20 cellular contexts compared by ENCODE assay signal in genomic region chr2:184562532-184562931, GRCh38. TPM values are rescaled to one million over a fixed set of nuclear protein-coding genes. Genes with fewer than 3 reads are reported as not detected.
DNase-seq lines count a peak whose midpoint lies in the region; ATAC-seq, FAIRE-seq and TF ChIP-seq lines count a peak whose summit lies in the region.
"Had no signal": no experiment of that assay in that cellular context is flagged by ENCODE, and none has a peak within 500 bp of the region (broad histone marks: within the 10 kb centered on the region; RNA-seq: fewer than 3 reads in every experiment).

No MANE protein-coding gene starts in this region.

- DNase-seq in GM23248: peak; percentile 52
- peak; percentile 28 to 53 for DNase-seq in NOMO-1 (lab: John Stamatoyannopoulos, UW; ENCODE audit: unreplicated experiment in 2 of 2)
- DNase-seq in mammary epithelial cell: peak; percentile 14
- no peak for DNase-seq in HepG2 (ENCODE audit: low spot score)
- no peak for DNase-seq in glomerular visceral epithelial cell (ENCODE audit: extremely low spot score)
- no peak for DNase-seq in NCI-H526 (lab: John Stamatoyannopoulos, UW)
- DNase-seq in glutamatergic neuron: no peak
- DNase-seq: activated effector memory CD4-positive, alpha-beta T cell treated with anti-CD3 and anti-CD28 coated beads, Interleukin-2, amount 50 U/mL, for 16 hours; GDM1; naive B cell; NCI-H1694; NCI-H446; PC-9; stimulated activated CD4-positive, alpha-beta T cell treated with anti-CD3 and anti-CD28 coated beads, Interleukin-12 subunit alpha, Interleukin-12 subunit beta, amount 100 ng/mL, for 4 hours had no signal

- intact Hi-C loops in mammary epithelial cell (cut with micrococcal nuclease) (no loop called here), HepG2 (cut with micrococcal nuclease; ENCODE audit: unreplicated experiment) (no loop called here)

- no peak overlapping the region for H3K9ac ChIP-seq in GM23248
- no peak overlapping the region for H3K9ac ChIP-seq in mammary epithelial cell (ENCODE audit: insufficient read depth, low read length)
- H3K9ac ChIP-seq in HepG2 (ENCODE audit: insufficient read depth, low read depth, low read length): no peak overlapping the region

- no peak for TF ChIP-seq POLR2A in HepG2 (IDR thresholded peaks at IDR 0.05; ENCODE audit: insufficient read depth in 1 of 2, low read depth in 2 of 2, low read length in 2 of 2)

- TF ChIP-seq CTCF in mammary epithelial cell (conservative IDR thresholded peaks at IDR 0.05 in 1 of 2, IDR thresholded peaks at IDR 0.05 in 1 of 2; ENCODE audit: extremely low read depth in 1 of 2, insufficient read depth in 1 of 2, low read depth in 1 of 2, low read length in 2 of 2): no peak
- TF ChIP-seq CTCF in HepG2 (CRISPR knock-in tag; IDR thresholded peaks at IDR 0.05): no peak
- TF ChIP-seq CTCF in glutamatergic neuron (IDR thresholded peaks at IDR 0.05; ENCODE audit: partially characterized antibody, unreplicated experiment): no peak

- POLR2A ChIA-PET in HepG2 (lab: Yijun Ruan, JAX): no interaction called here

- WGBS in GM23248 (ENCODE audit: low coverage in 1 of 2, low lambda C conversion rate in 2 of 2, missing lambda C conversion rate in 2 of 2), 2 experiments: 18 to 26% methylated on average over 2 of the region's 2 CpGs
- WGBS in mammary epithelial cell (ENCODE audit: low coverage, missing lambda C conversion rate): 0% methylated on average over 1 of the region's 2 CpGs
- 0% methylated on average over 2 of the region's 2 CpGs for WGBS in HepG2 (ENCODE audit: low lambda C conversion rate)

- H3K4me1 ChIP-seq in GM23248 (ENCODE audit: insufficient read depth) (no peaks in the 10 kb centered on the region), mammary epithelial cell (ENCODE audit: insufficient read depth, low read length) (no peaks in the 10 kb centered on the region), HepG2 (ENCODE audit: insufficient read depth, low read length) (no peaks in the 10 kb centered on the region)
- H3K4me1 ChIP-seq: vagina had no signal

- H3K27ac Mint-ChIP-seq in glutamatergic neuron (ENCODE audit: unreplicated experiment): no peak overlapping the region
- H3K27ac Mint-ChIP-seq: naive B cell, progenitor cell of endocrine pancreas, WTC11 had no signal

- no peaks in the 10 kb centered on the region for H3K79me2 ChIP-seq in GM23248 (ENCODE audit: insufficient read depth)
- no peaks in the 10 kb centered on the region for H3K79me2 ChIP-seq in mammary epithelial cell (ENCODE audit: insufficient read depth, low read length)
- no peaks in the 10 kb centered on the region for H3K79me2 ChIP-seq in HepG2 (ENCODE audit: insufficient read depth, low read length)

- H3K9me2 ChIP-seq in GM23248 (ENCODE audit: insufficient read depth): no peaks in the 10 kb centered on the region

- dilution Hi-C loops in mammary epithelial cell (cut with HindIII; ENCODE audit: low sequenced_read_pairs): no loop called here

- TF ChIP-seq EP300 in HepG2 (IDR thresholded peaks at IDR 0.05; ENCODE audit: low read depth in 2 of 2, low read length in 2 of 2) (no peak), HepG2 (CRISPR knock-in tag; IDR thresholded peaks at IDR 0.05; ENCODE audit: borderline replicate concordance) (no peak)

- H3K27me3 Mint-ChIP-seq in glutamatergic neuron (ENCODE audit: unreplicated experiment): peaks cover 2% of the 10 kb centered on the region
- H3K27me3 Mint-ChIP-seq: naive B cell, progenitor cell of endocrine pancreas had no signal

- in situ Hi-C loops in GM23248 (cut with MboI): no loop called here
- in situ Hi-C loops in mammary epithelial cell (cut with MboI; ENCODE audit: low sequenced_read_pairs in 2 of 2): no loop called here
- in situ Hi-C loops in HepG2 (cut with HindIII; ENCODE audit: extremely low pct_ligation_motif_present, low pct_unique_long_range_greater_than_20kb): no loop called here

- no peaks in the 10 kb centered on the region for H3K27me3 ChIP-seq in GM23248 (replicated peaks; ENCODE audit: insufficient read depth)
- H3K27me3 ChIP-seq in mammary epithelial cell (ENCODE audit: insufficient read depth, low read length): peaks cover 2% of the 10 kb centered on the region
- no peaks in the 10 kb centered on the region for H3K27me3 ChIP-seq in HepG2 (ENCODE audit: control insufficient read depth in 1 of 2, insufficient read depth in 2 of 2, low read length in 2 of 2)
- H3K27me3 ChIP-seq: vagina had no signal

- FAIRE-seq in HepG2 (lab: Jason Lieb, UNC): no peak

- no peak overlapping the region for H3K4me3 Mint-ChIP-seq in glutamatergic neuron (ENCODE audit: unreplicated experiment)
- H3K4me3 Mint-ChIP-seq: naive B cell, WTC11 had no signal

- H3K4me1 Mint-ChIP-seq in glutamatergic neuron (ENCODE audit: low read depth, unreplicated experiment): no peaks in the 10 kb centered on the region
- H3K4me1 Mint-ChIP-seq: naive B cell had no signal

- TF ChIP-seq RAD21 in HepG2 (CRISPR knock-in tag; IDR thresholded peaks at IDR 0.05): no peak

- no peak overlapping the region for H2AFZ ChIP-seq in GM23248
- H2AFZ ChIP-seq in mammary epithelial cell (ENCODE audit: low read depth, low read length): peak overlapping the region; percentile 55
- H2AFZ ChIP-seq in HepG2 (ENCODE audit: low read length): no peak overlapping the region
- H2AFZ ChIP-seq: PC-9 had no signal

- H3K27ac ChIP-seq in GM23248 (no peak overlapping the region), mammary epithelial cell (ENCODE audit: insufficient read depth, low read depth, low read length) (no peak overlapping the region), HepG2 (ENCODE audit: extremely low read length, insufficient read depth, low read length) (no peak overlapping the region)
- H3K27ac ChIP-seq: PC-9, vagina had no signal

- CTCF ChIA-PET in mammary epithelial cell (lab: Charles Lee; ENCODE audit: low non-redundant PET) (no interaction called here), HepG2 (lab: Yijun Ruan, JAX; ENCODE audit: low intra/inter-chr PET ratio, low total read pairs) (no interaction called here)

- H3K36me3 ChIP-seq in GM23248 (ENCODE audit: low read depth) (no peaks in the 10 kb centered on the region), mammary epithelial cell (ENCODE audit: insufficient read depth, low read length) (no peaks in the 10 kb centered on the region), HepG2 (replicated peaks in 1 of 2; ENCODE audit: control insufficient read depth in 1 of 2, insufficient read depth in 2 of 2, low read length in 2 of 2) (no peaks in the 10 kb centered on the region)
- H3K36me3 ChIP-seq: vagina had no signal

- no peak for ATAC-seq in HepG2
- no peak for ATAC-seq in GM18873 (IDR thresholded peaks at IDR 0.05; ENCODE audit: low FRiP score, unreplicated experiment)
- ATAC-seq: esophagus mucosa, left lobe of liver, WTC11 had no signal

- H3F3A ChIP-seq in GM23248 (ENCODE audit: insufficient read depth): no peaks in the 10 kb centered on the region

- no peaks in the 10 kb centered on the region for H3K9me3 Mint-ChIP-seq in glutamatergic neuron (ENCODE audit: unreplicated experiment)

- H4K20me1 ChIP-seq in GM23248 (ENCODE audit: insufficient read depth) (no peaks in the 10 kb centered on the region), mammary epithelial cell (ENCODE audit: insufficient read depth, low read length) (no peaks in the 10 kb centered on the region), HepG2 (ENCODE audit: insufficient read depth, low read length) (no peaks in the 10 kb centered on the region)

- no peak overlapping the region for H3K4me2 ChIP-seq in GM23248 (ENCODE audit: unreplicated experiment)
- no peak overlapping the region for H3K4me2 ChIP-seq in mammary epithelial cell (ENCODE audit: insufficient read depth, low read depth, low read length)
- H3K4me2 ChIP-seq in HepG2 (ENCODE audit: low read depth, low read length): no peak overlapping the region
- H3K4me2 ChIP-seq: PC-9 had no signal

- H3K36me3 Mint-ChIP-seq in glutamatergic neuron (ENCODE audit: unreplicated experiment): no peaks in the 10 kb centered on the region
- H3K36me3 Mint-ChIP-seq: naive B cell, WTC11 had no signal

- BruUV-seq in mammary epithelial cell (replicated peaks; lab: Mats Ljungman, UMichigan) (no TSS peak), HepG2 (replicated peaks; lab: Mats Ljungman, UMichigan) (no TSS peak)

- no peaks in the 10 kb centered on the region for H3K9me3 ChIP-seq in GM23248 (ENCODE audit: low read depth)
- H3K9me3 ChIP-seq in mammary epithelial cell (replicated peaks; ENCODE audit: insufficient read depth, low read length): no peaks in the 10 kb centered on the region
- H3K9me3 ChIP-seq in HepG2 (ENCODE audit: low read length): no peaks in the 10 kb centered on the region
- H3K9me3 ChIP-seq: vagina had no signal

- no peak overlapping the region for H3K4me3 ChIP-seq in GM23248
- no peak overlapping the region for H3K4me3 ChIP-seq in mammary epithelial cell (replicated peaks in 1 of 3; ENCODE audit: insufficient read depth in 1 of 3, low read depth in 2 of 3, low read length in 3 of 3)
- H3K4me3 ChIP-seq in HepG2 (replicated peaks in 1 of 3; ENCODE audit: insufficient read depth in 1 of 3, low read depth in 2 of 3, low read length in 3 of 3): no peak overlapping the region
- H3K4me3 ChIP-seq: PC-9, vagina had no signal

RNA-seq across cellular contexts. Expression of gene ZNF804A, which starts 35.8 kb away (rescaled TPM):
- 0.65 and 0.76 TPM in 2 replicates for total RNA-seq in GM23248 (2014; rRNA removed; shearing (Covaris generic))
- 0.70 and 0.93 TPM in 2 replicates for polyA plus RNA-seq in GM23248 (2016; fragmentation: Nextera tagmentation; extraction: Ambion mirVana)
- not detected for total RNA-seq in mammary epithelial cell
- not detected for polyA plus RNA-seq in mammary epithelial cell
- not detected for polyA minus RNA-seq in mammary epithelial cell
- total RNA-seq in HepG2 (2016; rRNA removed; fragmentation: Illumina TruSeq; extraction: Trizol): 0.06 and 0.07 TPM in 2 replicates
- total RNA-seq in HepG2 (2016; cell fraction: cytosol; rRNA removed; fragmentation: Illumina TruSeq; extraction: Trizol; ENCODE audit: low read depth): not detected in 2 replicates
- total RNA-seq in HepG2 (2016; cell fraction: insoluble cytoplasmic fraction; rRNA removed; fragmentation: Illumina TruSeq; extraction: Trizol): 0.02 and 0.10 TPM in 2 replicates
- total RNA-seq in HepG2 (2016; cell fraction: membrane; rRNA removed; fragmentation: Illumina TruSeq; extraction: Trizol): 0.03 TPM in 1 of 2 replicates, not detected in the other
- not detected in 2 replicates for total RNA-seq in HepG2 (2016; cell fraction: nucleus; rRNA removed; fragmentation: Illumina TruSeq; extraction: Trizol)
- polyA plus RNA-seq in HepG2 (2011; rRNA removed): 0.03 and 0.09 TPM in 2 replicates
- polyA plus RNA-seq in HepG2 (2011; cell fraction: cytosol; rRNA removed): 0.03 TPM in 2 replicates
- polyA plus RNA-seq in HepG2 (2011; cell fraction: nucleus; rRNA removed): 0.06 TPM in 1 of 2 replicates, not detected in the other
- not detected in 2 replicates for polyA plus RNA-seq in HepG2 (2012)
- not detected in 2 replicates for polyA plus RNA-seq in HepG2 (2016; cell fraction: cytosol; fragmentation: Illumina TruSeq; extraction: Trizol; ENCODE audit: low read depth)
- polyA plus RNA-seq in HepG2 (2016; cell fraction: insoluble cytoplasmic fraction; fragmentation: Illumina TruSeq; extraction: Trizol; ENCODE audit: low read depth): 0.05 and 0.08 TPM in 2 replicates
- not detected in 2 replicates for polyA plus RNA-seq in HepG2 (2016; cell fraction: membrane; fragmentation: Illumina TruSeq; extraction: Trizol; ENCODE audit: low read depth)
- polyA plus RNA-seq in HepG2 (2016; cell fraction: nucleus; fragmentation: Illumina TruSeq; extraction: Trizol; ENCODE audit: insufficient read depth, low read depth): not detected in 2 replicates
- polyA minus RNA-seq in HepG2 (2011; rRNA and poly(A)+ RNA removed; ENCODE audit: low replicate concordance): 0.04 and 0.49 TPM in 2 replicates
- not detected in 2 replicates for polyA minus RNA-seq in HepG2 (2011; cell fraction: cytosol; rRNA and poly(A)+ RNA removed)
- polyA minus RNA-seq in HepG2 (2011; cell fraction: nucleus; rRNA and poly(A)+ RNA removed): 0.12 and 0.26 TPM in 2 replicates
- 23.1 TPM for total RNA-seq in glutamatergic neuron (ENCODE audit: unreplicated experiment)
- total RNA-seq: esophagus mucosa, left lobe of liver, PC-9, progenitor cell of endocrine pancreas, WTC11 had no signal

Comparison
In these comparisons a context has a peak if more than half of its experiments do, and no peak if none do; other contexts are left out.
1. DNase-seq: peak in GM23248 (single experiment), NOMO-1 (2 of 2) and mammary epithelial cell (single experiment); none in HepG2 (single experiment), glomerular visceral epithelial cell (single experiment), NCI-H526 (0 of 2) and glutamatergic neuron (single experiment).
2. RNA of gene ZNF804A, which starts 35.8 kb away (total RNA-seq): 23.1 TPM in glutamatergic neuron (single experiment); 0.65 to 0.76 TPM in GM23248, 0.02 to 0.10 TPM in HepG2 and not detected in mammary epithelial cell; every median in the first group is over 10 times any median in the second.